In genomic region chr1:222009105-222009730, GRCh38 we compare ENCODE assay signal across 9 cellular contexts.
DNase-seq lines count a peak whose midpoint lies in the region; ATAC-seq, FAIRE-seq and TF ChIP-seq lines count a peak whose summit lies in the region.
"Had no signal": no experiment of that assay in that cellular context is flagged by ENCODE, and none has a peak within 500 bp of the region (broad histone marks: within the 10 kb centered on the region; RNA-seq: fewer than 3 reads in every experiment).

No MANE protein-coding gene starts in this region.

- no peak overlapping the region for H3K27ac ChIP-seq in CD4-positive, alpha-beta memory T cell (ENCODE audit: low read depth, low read length)
- H3K27ac ChIP-seq: SJCRH30 had no signal

- POLR2A ChIA-PET in CD4-positive, alpha-beta memory T cell (lab: Charles Lee; ENCODE audit: partially characterized antibody) = no interaction called here

- H3K9me3 ChIP-seq in CD4-positive, alpha-beta memory T cell (ENCODE audit: control insufficient read depth in 1 of 2, low read length in 2 of 2) = no peaks in the 10 kb centered on the region

- CTCF ChIA-PET in CD4-positive, alpha-beta memory T cell (lab: Charles Lee; ENCODE audit: partially characterized antibody) = interaction anchor here (0.7 to 2.9 kb wide), 9 partner anchors 50 to 745 kb away, joined by 3 to 29 read pairs (median 4); no protein-coding TSS in a partner anchor
- CTCF ChIA-PET in activated naive CD4-positive, alpha-beta T cell treated with anti-CD3 and anti-CD28 coated beads for 36 hours (lab: Charles Lee) = interaction anchor here (0.6 to 1.5 kb wide), 11 partner anchors 15 to 532 kb away, joined by 3 to 5 read pairs (median 3); no protein-coding TSS in a partner anchor

- TF ChIP-seq CTCF in LNCaP clone FGC (IDR thresholded peaks at IDR 0.05; ENCODE audit: control insufficient read depth, extremely low read depth, insufficient read depth) (0 out of 2 replicates have a peak, but pooled peaks have one; percentile 15), kidney epithelial cell (IDR thresholded peaks at IDR 0.05; ENCODE audit: insufficient read depth, low read length, poor library complexity, severe bottlenecking) (peak; percentile 38)

- H3K36me3 Mint-ChIP-seq in CD4-positive, alpha-beta memory T cell = no peaks in the 10 kb centered on the region
- H3K36me3 Mint-ChIP-seq in activated naive CD4-positive, alpha-beta T cell treated with anti-CD3 and anti-CD28 coated beads for 36 hours (ENCODE audit: low read depth) = no peaks in the 10 kb centered on the region

- H3K27ac Mint-ChIP-seq in CD4-positive, alpha-beta memory T cell = peak overlapping the region in 1 of 7 donors; percentile 19
- H3K27ac Mint-ChIP-seq in activated naive CD4-positive, alpha-beta T cell treated with anti-CD3 and anti-CD28 coated beads for 36 hours = no peak overlapping the region

- peak in 4 of 5 donors; percentile 17 to 26 (median 18) for DNase-seq in CD4-positive, alpha-beta memory T cell
- no peak for DNase-seq in LNCaP clone FGC (ENCODE audit: low read depth)
- peak; percentile 47 for DNase-seq in activated naive CD4-positive, alpha-beta T cell treated with anti-CD3 and anti-CD28 coated beads for 36 hours
- no peak for DNase-seq in kidney epithelial cell (ENCODE audit: low read depth)
- DNase-seq in NCI-H446 treated with DMSO at 0.1 percent for 48 hours (lab: John Stamatoyannopoulos, UW) = no peak
- no peak for DNase-seq in H54 (ENCODE audit: insufficient read length, low spot score)

- H3K27me3 ChIP-seq in CD4-positive, alpha-beta memory T cell (ENCODE audit: insufficient read depth, low read length) = no peaks in the 10 kb centered on the region
- no peaks in the 10 kb centered on the region for H3K27me3 ChIP-seq in kidney epithelial cell (ENCODE audit: control insufficient read depth, insufficient read depth, low read length)
- H3K27me3 ChIP-seq: SJCRH30 had no signal

- H3K36me3 ChIP-seq in CD4-positive, alpha-beta memory T cell (ENCODE audit: insufficient read depth, low read length) = no peaks in the 10 kb centered on the region
- no peaks in the 10 kb centered on the region for H3K36me3 ChIP-seq in kidney epithelial cell (ENCODE audit: control insufficient read depth, insufficient read depth, low read length)
- H3K36me3 ChIP-seq: SJCRH30 had no signal

- peak overlapping the region in 2 of 8 donors; percentile 49 to 52 for H3K4me3 Mint-ChIP-seq in CD4-positive, alpha-beta memory T cell
- H3K4me3 Mint-ChIP-seq in activated naive CD4-positive, alpha-beta T cell treated with anti-CD3 and anti-CD28 coated beads for 36 hours = no peak overlapping the region

- no peaks in the 10 kb centered on the region for H3K9me3 Mint-ChIP-seq in CD4-positive, alpha-beta memory T cell
- no peaks in the 10 kb centered on the region for H3K9me3 Mint-ChIP-seq in activated naive CD4-positive, alpha-beta T cell treated with anti-CD3 and anti-CD28 coated beads for 36 hours

- H3K4me3 ChIP-seq in CD4-positive, alpha-beta memory T cell (ENCODE audit: low read length in 2 of 2) = no peak overlapping the region
- no peak overlapping the region for H3K4me3 ChIP-seq in LNCaP clone FGC (ENCODE audit: low read depth, low read length)
- no peak overlapping the region for H3K4me3 ChIP-seq in kidney epithelial cell (ENCODE audit: low read depth, low read length)
- H3K4me3 ChIP-seq: SJCRH30 had no signal

- FAIRE-seq in H54 (lab: Jason Lieb, UNC) = no peak

- TF ChIP-seq POLR2A in H54 (IDR thresholded peaks at IDR 0.05; ENCODE audit: low read depth, low read length) (no peak), GM18505 (IDR thresholded peaks at IDR 0.05; ENCODE audit: borderline replicate concordance, extremely low read depth, insufficient read depth, insufficient read length) (no peak)

- intact Hi-C loops in CD4-positive, alpha-beta memory T cell (cut with micrococcal nuclease) = loop anchor here (1.0 to 5.0 kb wide), 3 partner anchors 267 to 1197 kb away; partner anchors contain the start of gene DUSP10
- intact Hi-C loops in activated naive CD4-positive, alpha-beta T cell treated with anti-CD3 and anti-CD28 coated beads for 36 hours (cut with micrococcal nuclease) = loop anchor here (1.0 to 5.0 kb wide), 6 partner anchors 132 to 530 kb away; partner anchors contain the start of gene DUSP10

- H3K27me3 Mint-ChIP-seq in CD4-positive, alpha-beta memory T cell = peaks cover 0 to 2% of the 10 kb centered on the region in 2 donors
- H3K27me3 Mint-ChIP-seq in activated naive CD4-positive, alpha-beta T cell treated with anti-CD3 and anti-CD28 coated beads for 36 hours (ENCODE audit: low read depth) = no peaks in the 10 kb centered on the region

- peaks cover 0 to 2% (median 0%) of the 10 kb centered on the region in 4 donors for H3K4me1 Mint-ChIP-seq in CD4-positive, alpha-beta memory T cell
- no peaks in the 10 kb centered on the region for H3K4me1 Mint-ChIP-seq in activated naive CD4-positive, alpha-beta T cell treated with anti-CD3 and anti-CD28 coated beads for 36 hours (ENCODE audit: low read depth)

- ATAC-seq in GM19351 (IDR thresholded peaks at IDR 0.05; ENCODE audit: unreplicated experiment) = peak; percentile 91
- no peak for ATAC-seq in GM18505 (IDR thresholded peaks at IDR 0.05; ENCODE audit: unreplicated experiment)

- H3K4me1 ChIP-seq in CD4-positive, alpha-beta memory T cell (ENCODE audit: insufficient read depth, low read length) = no peaks in the 10 kb centered on the region

Comparison
In these comparisons a context has a peak if more than half of its experiments do, and no peak if none do; other contexts are left out.
1. DNase-seq: peak in CD4-positive, alpha-beta memory T cell (4 of 5) and activated naive CD4-positive, alpha-beta T cell treated with anti-CD3 and anti-CD28 coated beads for 36 hours (single experiment); none in LNCaP clone FGC (single experiment), kidney epithelial cell (single experiment), NCI-H446 treated with DMSO at 0.1 percent for 48 hours (single experiment) and H54 (single experiment).